ENCODE assay signal across 25 cellular contexts in the genomic region with DNA sequence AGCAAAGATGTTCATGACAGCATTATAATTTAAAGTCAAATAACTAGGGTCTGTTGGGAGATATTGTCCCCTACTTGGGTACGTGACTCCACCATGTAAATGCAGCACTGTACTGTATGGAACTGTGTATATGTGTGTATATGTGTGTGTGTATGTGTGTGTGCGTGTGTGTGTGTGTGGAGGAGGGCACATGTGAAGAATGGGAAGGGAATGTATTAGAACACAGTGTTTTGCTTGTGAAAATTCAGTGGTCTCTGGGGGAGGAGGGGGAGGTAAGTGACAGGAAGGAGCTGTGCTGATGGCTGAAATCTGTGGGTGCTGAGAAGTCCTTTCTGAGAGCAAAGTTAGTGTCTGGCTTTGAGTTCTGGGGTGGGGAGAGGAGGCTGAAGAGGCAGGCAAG. TPM values are rescaled to one million over a fixed set of nuclear protein-coding genes. Genes with fewer than 3 reads are reported as not detected.
DNase-seq lines count a peak whose midpoint lies in the region; TF ChIP-seq lines count a peak whose summit lies in the region.
"Had no signal": no experiment of that assay in that cellular context is flagged by ENCODE, and none has a peak within 500 bp of the region (broad histone marks: within the 10 kb centered on the region; RNA-seq: fewer than 3 reads in every experiment).

No MANE protein-coding gene starts in this region.

- peak; percentile 17 for DNase-seq in H9
- peak; percentile 46 for DNase-seq in left kidney (ENCODE audit: low read depth, low spot score)
- DNase-seq in HT-29 (ENCODE audit: low spot score): no peak
- DNase-seq in retina: no peak
- DNase-seq in UCSD-AML1 (lab: John Stamatoyannopoulos, UW; ENCODE audit: unreplicated experiment): no peak
- DNase-seq: activated CD4-positive, alpha-beta T cell treated with anti-CD3 and anti-CD28 coated beads for 1 hour; activated CD8-positive, alpha-beta T cell treated with anti-CD3 and anti-CD28 coated beads for 36 hours; activated naive CD4-positive, alpha-beta T cell treated with Interleukin-2 at 50 U/mL for 16 hours; activated T-cell treated with anti-CD3 and anti-CD28 coated beads for 4 hours; brain microvascular endothelial cell; DMS53; HCEC 1CT; midbrain; naive thymus-derived CD4-positive, alpha-beta T cell; NCI-H146; NCI-H446; RPMI8226; stimulated activated CD4-positive, alpha-beta T cell treated with anti-CD3 and anti-CD28 coated beads, Interleukin-4, amount 100 ng/mL, for 24 hours; stimulated activated naive B cell treated with anti-CD40 and anti-IgM and Interleukin-4, amounts not matched to agents 10 μg/mL and 1 μg/mL and 100 μg/mL, for 72 hours; testis had no signal

- WGBS in H9 (ENCODE audit: extremely low coverage, insufficient read length, low lambda C conversion rate): no CpG with 5 or more reads among the region's 2 CpGs

- no peak overlapping the region for H3K18ac ChIP-seq in H9 (ENCODE audit: insufficient read length, low read depth, low read length)

- H4K20me1 ChIP-seq in H9 (ENCODE audit: control insufficient read depth, insufficient read depth, insufficient read length): no peaks in the 10 kb centered on the region

- H4K91ac ChIP-seq in H9 (ENCODE audit: insufficient read length, low read depth, low read length): no peak overlapping the region

- H3K4me1 Mint-ChIP-seq in H9: peaks cover 13 to 54% of the 10 kb centered on the region in 2 experiments
- H3K4me1 Mint-ChIP-seq: stimulated activated naive B cell treated with anti-CD40 and anti-IgM and Interleukin-4, amounts not matched to agents 10 μg/mL and 1 μg/mL and 100 μg/mL, for 72 hours had no signal

- H2BK15ac ChIP-seq in H9 (ENCODE audit: low read depth, low read length): no peak overlapping the region

- H2AK5ac ChIP-seq in H9 (ENCODE audit: insufficient read length, low read length): no peak overlapping the region

- H3K9ac ChIP-seq in H9 (ENCODE audit: extremely low read depth, insufficient read length, low read length) (no peak overlapping the region), skeletal muscle tissue (ENCODE audit: low read depth in 1 of 3, low read length in 3 of 3) (peak overlapping the region in 1 of 3 donors; percentile 25)

- no peak overlapping the region for H3K23ac ChIP-seq in H9 (ENCODE audit: insufficient read length, low read depth, low read length)

- H3K9me3 ChIP-seq in H9 (ENCODE audit: control insufficient read depth, low read depth, low read length) (no peaks in the 10 kb centered on the region), skeletal muscle tissue (ENCODE audit: control insufficient read depth in 3 of 3, low read length in 3 of 3) (no peaks in the 10 kb centered on the region)
- H3K9me3 ChIP-seq: ovary, right atrium auricular region, testis had no signal

- peaks cover 4% of the 10 kb centered on the region for H3K27me3 Mint-ChIP-seq in H9 (ENCODE audit: low read depth)

- no peak overlapping the region for H3K56ac ChIP-seq in H9 (ENCODE audit: insufficient read length, low read depth, low read length)

- no peaks in the 10 kb centered on the region; a peak in 1 of 5 replicates for H3K9me3 Mint-ChIP-seq in H9
- H3K9me3 Mint-ChIP-seq: activated CD8-positive, alpha-beta T cell treated with anti-CD3 and anti-CD28 coated beads for 36 hours; naive thymus-derived CD4-positive, alpha-beta T cell; stimulated activated naive B cell treated with anti-CD40 and anti-IgM and Interleukin-4, amounts not matched to agents 10 μg/mL and 1 μg/mL and 100 μg/mL, for 72 hours had no signal

- H3K4me1 ChIP-seq in ACC112 (ENCODE audit: control insufficient read depth, insufficient read depth, low read length, unreplicated experiment) (no peaks in the 10 kb centered on the region), H9 (ENCODE audit: insufficient read depth, low read length) (no peaks in the 10 kb centered on the region), skeletal muscle tissue (ENCODE audit: control insufficient read depth in 3 of 3, insufficient read depth in 3 of 3, low read length in 3 of 3) (peaks cover 0 to 6% (median 0%) of the 10 kb centered on the region in 3 donors)
- H3K4me1 ChIP-seq: right atrium auricular region, testis had no signal

- no peak overlapping the region for H3T11ph ChIP-seq in H9 (ENCODE audit: low read length)

- no peak overlapping the region for H3K27ac ChIP-seq in ACC112 (ENCODE audit: low read depth, low read length)
- no peak overlapping the region for H3K27ac ChIP-seq in H9 (ENCODE audit: insufficient read length, low read depth, low read length)
- H3K27ac ChIP-seq in skeletal muscle tissue (ENCODE audit: low read depth, low read length): peak overlapping the region; percentile 25
- H3K27ac ChIP-seq: brain microvascular endothelial cell, HL-60, ovary, right atrium auricular region, testis had no signal

- H3K4ac ChIP-seq in H9 (ENCODE audit: low read depth, low read length): no peak overlapping the region

- no peaks in the 10 kb centered on the region for H3K36me3 Mint-ChIP-seq in H9 (ENCODE audit: insufficient read depth in 1 of 3, low read depth in 3 of 3)
- H3K36me3 Mint-ChIP-seq: naive thymus-derived CD4-positive, alpha-beta T cell; stimulated activated naive B cell treated with anti-CD40 and anti-IgM and Interleukin-4, amounts not matched to agents 10 μg/mL and 1 μg/mL and 100 μg/mL, for 72 hours had no signal

- H3K23me2 ChIP-seq in H9 (ENCODE audit: insufficient read length, low read depth, low read length, poor library complexity, severe bottlenecking): no peaks in the 10 kb centered on the region

- H2BK5ac ChIP-seq in H9 (ENCODE audit: insufficient read length, low read length): no peak overlapping the region

- H2BK20ac ChIP-seq in H9 (ENCODE audit: low read depth, low read length, poor library complexity, severe bottlenecking): no peak overlapping the region

- H3K4me3 ChIP-seq in ACC112 (ENCODE audit: low read depth, low read length) (no peak overlapping the region), skeletal muscle tissue (ENCODE audit: low read length in 3 of 3) (no peak overlapping the region)
- H3K4me3 ChIP-seq: ovary, right atrium auricular region, testis had no signal

- peak overlapping the region; percentile 67 for H2AFZ ChIP-seq in ACC112 (ENCODE audit: low read length, unreplicated experiment)
- H2AFZ ChIP-seq in H9 (ENCODE audit: low read length): no peak overlapping the region

- H3K79me2 ChIP-seq in ACC112 (ENCODE audit: control insufficient read depth, insufficient read depth, low read length, unreplicated experiment): no peaks in the 10 kb centered on the region
- H3K79me2 ChIP-seq in H9 (ENCODE audit: insufficient read depth, low read length): no peaks in the 10 kb centered on the region

- no peak overlapping the region for H3K27ac Mint-ChIP-seq in H9
- H3K27ac Mint-ChIP-seq: activated CD8-positive, alpha-beta T cell treated with anti-CD3 and anti-CD28 coated beads for 36 hours; naive thymus-derived CD4-positive, alpha-beta T cell; stimulated activated naive B cell treated with anti-CD40 and anti-IgM and Interleukin-4, amounts not matched to agents 10 μg/mL and 1 μg/mL and 100 μg/mL, for 72 hours had no signal

- H3K36me3 ChIP-seq in ACC112 (ENCODE audit: insufficient read depth, low read length) (no peaks in the 10 kb centered on the region), skeletal muscle tissue (ENCODE audit: control insufficient read depth in 3 of 3, insufficient read depth in 3 of 3, low read length in 3 of 3) (no peaks in the 10 kb centered on the region)
- H3K36me3 ChIP-seq: brain microvascular endothelial cell, ovary, right atrium auricular region had no signal

- no peaks in the 10 kb centered on the region for H3K79me1 ChIP-seq in H9 (ENCODE audit: insufficient read depth, low read depth, low read length, poor library complexity, severe bottlenecking)

- H2BK12ac ChIP-seq in H9 (ENCODE audit: insufficient read length, low read depth, low read length): no peak overlapping the region

- TF ChIP-seq CTCF in H9 (conservative IDR thresholded peaks at IDR 0.05): no peak

- no peak overlapping the region; the same call in 1 of the 2 replicates for H3K14ac ChIP-seq in H9 (ENCODE audit: insufficient read depth, low read length)

- H4K5ac ChIP-seq in H9 (ENCODE audit: insufficient read length, low read depth, low read length): no peak overlapping the region

- no peak overlapping the region for H4K8ac ChIP-seq in H9 (replicated peaks; ENCODE audit: insufficient read length, low read depth, low read length)

- H3K4me2 ChIP-seq in H9 (ENCODE audit: insufficient read depth, insufficient read length, low read length): no peak overlapping the region

- H3K27me3 ChIP-seq in ACC112 (ENCODE audit: insufficient read depth, low read length): no peaks in the 10 kb centered on the region; the same call in 1 of the 2 replicates
- no peaks in the 10 kb centered on the region for H3K27me3 ChIP-seq in H9 (ENCODE audit: insufficient read depth, low read length)
- peaks cover 0 to 4% (median 0%) of the 10 kb centered on the region in 3 donors for H3K27me3 ChIP-seq in skeletal muscle tissue (ENCODE audit: control insufficient read depth in 3 of 3, insufficient read depth in 3 of 3, low read length in 3 of 3)
- H3K27me3 ChIP-seq: ovary, right atrium auricular region, testis had no signal

- no peak overlapping the region for H2BK120ac ChIP-seq in H9 (ENCODE audit: low read depth, low read length, poor library complexity, severe bottlenecking)

- no peak overlapping the region for H3K4me3 Mint-ChIP-seq in H9
- H3K4me3 Mint-ChIP-seq: activated CD8-positive, alpha-beta T cell treated with anti-CD3 and anti-CD28 coated beads for 36 hours; naive thymus-derived CD4-positive, alpha-beta T cell; stimulated activated naive B cell treated with anti-CD40 and anti-IgM and Interleukin-4, amounts not matched to agents 10 μg/mL and 1 μg/mL and 100 μg/mL, for 72 hours had no signal

RNA-seq across cellular contexts. Expression of a gene that starts 23.9 kb away (rescaled TPM):
- 46.1 and 47.9 TPM in 2 replicates for total RNA-seq in H9 (2021)
- total RNA-seq in skeletal muscle tissue: 36.5 TPM
- 154 and 170 TPM in 2 replicates for total RNA-seq in HT-29 (2014; rRNA removed; shearing (Covaris generic))

RNA-seq across cellular contexts. Expression of a gene that starts 58.5 kb away (rescaled TPM):
- total RNA-seq in H9 (2021): 65.1 and 67.3 TPM in 2 replicates
- total RNA-seq in skeletal muscle tissue: 44.4 TPM
- 112 and 125 TPM in 2 replicates for total RNA-seq in HT-29 (2014; rRNA removed; shearing (Covaris generic))

Comparison
In these comparisons a context has a peak if more than half of its experiments do, and no peak if none do; other contexts are left out.
1. DNase-seq: peak in H9 (single experiment) and left kidney (single experiment); none in HT-29 (single experiment), retina (single experiment) and UCSD-AML1 (single experiment).